9 cellular contexts compared by ENCODE assay signal in the genomic region with DNA sequence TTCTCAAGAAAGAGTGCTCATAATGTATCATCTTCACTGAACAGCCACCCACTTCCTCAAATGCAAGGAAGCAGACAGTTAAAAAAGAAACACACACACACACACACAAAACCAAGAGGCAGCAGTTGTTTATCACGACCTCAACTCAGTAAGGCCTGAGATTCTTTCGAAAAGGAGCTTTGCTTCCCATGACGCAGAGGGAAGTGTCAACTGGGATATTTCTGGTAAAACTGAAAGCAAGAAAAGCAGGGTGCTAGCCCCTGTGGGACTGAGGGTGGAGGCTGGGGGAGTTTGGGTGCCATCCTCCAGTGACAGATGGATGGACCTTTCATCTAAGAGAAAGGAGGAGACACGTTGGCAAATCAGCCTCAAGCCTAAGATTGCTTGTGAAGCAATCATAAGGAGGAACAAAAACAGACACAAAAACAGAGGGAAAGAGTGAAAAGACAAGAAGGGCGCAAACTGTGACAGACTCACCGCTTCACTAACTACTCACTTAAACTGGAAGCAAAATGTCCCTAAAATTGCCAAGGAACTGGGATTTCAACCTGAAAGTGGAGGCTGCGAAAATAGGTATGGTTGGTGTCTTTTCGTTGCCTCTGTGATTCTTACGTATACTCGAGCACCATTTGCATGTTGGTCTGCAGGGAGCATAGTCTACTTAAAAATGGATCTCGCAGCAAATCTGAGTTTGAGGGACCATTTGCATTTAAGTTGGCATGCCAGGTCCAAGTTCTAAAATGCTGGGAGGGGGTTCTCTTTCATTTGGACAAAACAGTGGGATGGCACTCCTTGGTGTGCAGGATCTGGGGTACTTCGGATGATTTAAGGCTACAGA. TPM values are rescaled to one million over a fixed set of nuclear protein-coding genes. Genes with fewer than 3 reads are reported as not detected.
A peak's percentile ranks its signal among the peaks of the same experiment; 100 is the strongest.
DNase-seq lines count a peak whose midpoint lies in the region; ATAC-seq and TF ChIP-seq lines count a peak whose summit lies in the region.
"Had no signal": no experiment of that assay in that cellular context is flagged by ENCODE, and none has a peak within 500 bp of the region (broad histone marks: within the 10 kb centered on the region; RNA-seq: fewer than 3 reads in every experiment).

A gene with protein sequence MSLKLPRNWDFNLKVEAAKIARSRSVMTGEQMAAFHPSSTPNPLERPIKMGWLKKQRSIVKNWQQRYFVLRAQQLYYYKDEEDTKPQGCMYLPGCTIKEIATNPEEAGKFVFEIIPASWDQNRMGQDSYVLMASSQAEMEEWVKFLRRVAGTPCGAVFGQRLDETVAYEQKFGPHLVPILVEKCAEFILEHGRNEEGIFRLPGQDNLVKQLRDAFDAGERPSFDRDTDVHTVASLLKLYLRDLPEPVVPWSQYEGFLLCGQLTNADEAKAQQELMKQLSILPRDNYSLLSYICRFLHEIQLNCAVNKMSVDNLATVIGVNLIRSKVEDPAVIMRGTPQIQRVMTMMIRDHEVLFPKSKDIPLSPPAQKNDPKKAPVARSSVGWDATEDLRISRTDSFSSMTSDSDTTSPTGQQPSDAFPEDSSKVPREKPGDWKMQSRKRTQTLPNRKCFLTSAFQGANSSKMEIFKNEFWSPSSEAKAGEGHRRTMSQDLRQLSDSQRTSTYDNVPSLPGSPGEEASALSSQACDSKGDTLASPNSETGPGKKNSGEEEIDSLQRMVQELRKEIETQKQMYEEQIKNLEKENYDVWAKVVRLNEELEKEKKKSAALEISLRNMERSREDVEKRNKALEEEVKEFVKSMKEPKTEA (plus strand): TSS at position 124 of the 838 bp plus-strand sequence. CDS start 389 bp downstream, at position 513.

- 73% methylated on average over 12 of the region's 12 CpGs for WGBS in urinary bladder

- H3K36me3 ChIP-seq in Karpas-422 (ENCODE audit: insufficient read depth, low read length): peaks cover 18% of the 10 kb centered on the region
- H3K36me3 ChIP-seq in urinary bladder (ENCODE audit: insufficient read depth): no peaks in the 10 kb centered on the region
- H3K36me3 ChIP-seq: pancreas had no signal

- no peaks in the 10 kb centered on the region for H3K27me3 ChIP-seq in Karpas-422 (ENCODE audit: low read length)
- H3K27me3 ChIP-seq: pancreas had no signal

- peak within 1 kb of the TSS; percentile 83 for H3K4me3 ChIP-seq in Karpas-422 (ENCODE audit: low read length)
- H3K4me3 ChIP-seq in urinary bladder (ENCODE audit: low read depth, low read length): peak within 1 kb of the TSS; percentile 24

- CTCF ChIA-PET in HEK293T (lab: Yijun Ruan, JAX): interaction anchor here (0.9 kb wide), 1 partner anchor 272 kb away, joined by 4 read pairs; no protein-coding TSS in a partner anchor

- H3K9me2 ChIP-seq in Karpas-422 (replicated peaks; ENCODE audit: insufficient read depth, low read length): no peaks in the 10 kb centered on the region

- no peak within 1 kb of the TSS for H3K27ac Mint-ChIP-seq in CD14-positive monocyte
- H3K27ac Mint-ChIP-seq in activated T-helper 2 cell treated with anti-CD3 and anti-CD28 coated beads, Interferon-gamma antibody, Interleukin-2, Interleukin-4, amounts not matched to agents 10 μg/mL and 5 μg/mL and 100 μg/mL, durations not matched to agents 14 hours and 24 hours and 36 hours: no peak within 1 kb of the TSS
- no peak within 1 kb of the TSS for H3K27ac Mint-ChIP-seq in HFFc6

- H3K9me3 ChIP-seq in Karpas-422 (ENCODE audit: low read length): no peaks in the 10 kb centered on the region
- H3K9me3 ChIP-seq: pancreas had no signal

- peaks cover 0 to 1% (median 0%) of the 10 kb centered on the region in 7 donors for H3K9me3 Mint-ChIP-seq in CD14-positive monocyte
- no peaks in the 10 kb centered on the region for H3K9me3 Mint-ChIP-seq in activated T-helper 2 cell treated with anti-CD3 and anti-CD28 coated beads, Interferon-gamma antibody, Interleukin-2, Interleukin-4, amounts not matched to agents 10 μg/mL and 5 μg/mL and 100 μg/mL, durations not matched to agents 14 hours and 24 hours and 36 hours
- H3K9me3 Mint-ChIP-seq in HFFc6: no peaks in the 10 kb centered on the region

- DNase-seq in CD14-positive monocyte (ENCODE audit: low spot score): peak; percentile 52
- peak; percentile 95 for DNase-seq in Karpas-422
- peak; percentile 49 for DNase-seq in activated T-helper 2 cell treated with anti-CD3 and anti-CD28 coated beads, Interferon-gamma antibody, Interleukin-2, Interleukin-4, amounts not matched to agents 10 μg/mL and 5 μg/mL and 100 μg/mL, durations not matched to agents 14 hours and 24 hours and 36 hours (ENCODE audit: low spot score)
- no peak for DNase-seq in mesenteric fat pad (ENCODE audit: low spot score)
- DNase-seq in HFFc6: no peak
- no peak for DNase-seq in HEK293T (ENCODE audit: extremely low spot score)
- DNase-seq: pancreas had no signal

- H3K27ac ChIP-seq in Karpas-422 (ENCODE audit: low read length) (peak within 1 kb of the TSS; percentile 96), urinary bladder (ENCODE audit: low read depth) (no peak within 1 kb of the TSS)

- peaks cover 48% of the 10 kb centered on the region for H3K79me2 ChIP-seq in Karpas-422 (ENCODE audit: low read length)

- TF ChIP-seq CTCF in CD14-positive monocyte (IDR thresholded peaks at IDR 0.05) (no peak), HFFc6 (IDR thresholded peaks at IDR 0.05) (no peak)

- peak within 1 kb of the TSS; percentile 31; the same call in 1 of the 2 replicates for H2AFZ ChIP-seq in Karpas-422 (ENCODE audit: low read length)

- H4K20me1 ChIP-seq in Karpas-422 (ENCODE audit: insufficient read depth, low read depth, low read length): no peaks in the 10 kb centered on the region; the same call in 1 of the 2 replicates

- peak within 1 kb of the TSS; percentile 84 for H3K9ac ChIP-seq in Karpas-422 (ENCODE audit: low read length)

- no peak within 1 kb of the TSS for H3K4me3 Mint-ChIP-seq in CD14-positive monocyte
- H3K4me3 Mint-ChIP-seq in activated T-helper 2 cell treated with anti-CD3 and anti-CD28 coated beads, Interferon-gamma antibody, Interleukin-2, Interleukin-4, amounts not matched to agents 10 μg/mL and 5 μg/mL and 100 μg/mL, durations not matched to agents 14 hours and 24 hours and 36 hours (ENCODE audit: low read depth): no peak within 1 kb of the TSS
- no peak within 1 kb of the TSS for H3K4me3 Mint-ChIP-seq in HFFc6

- H3K27me3 Mint-ChIP-seq in CD14-positive monocyte (ENCODE audit: low read depth in 3 of 3) (no peaks in the 10 kb centered on the region), HFFc6 (ENCODE audit: insufficient read depth) (peaks cover 2% of the 10 kb centered on the region; the same call in 1 of the 2 replicates)
- H3K27me3 Mint-ChIP-seq in activated T-helper 2 cell treated with anti-CD3 and anti-CD28 coated beads, Interferon-gamma antibody, Interleukin-2, Interleukin-4, amounts not matched to agents 10 μg/mL and 5 μg/mL and 100 μg/mL, durations not matched to agents 14 hours and 24 hours and 36 hours (ENCODE audit: low read depth): no peaks in the 10 kb centered on the region

- POLR2A ChIA-PET in HEK293T (lab: Yijun Ruan, JAX): no interaction called here

- peak within 1 kb of the TSS; percentile 96 for H3K4me2 ChIP-seq in Karpas-422 (ENCODE audit: low read depth, low read length, poor library complexity, severe bottlenecking)

- H3K36me3 Mint-ChIP-seq in CD14-positive monocyte (peaks cover 9 to 13% of the 10 kb centered on the region in 2 donors), HFFc6 (ENCODE audit: low read depth) (no peaks in the 10 kb centered on the region)
- peaks cover 16% of the 10 kb centered on the region for H3K36me3 Mint-ChIP-seq in activated T-helper 2 cell treated with anti-CD3 and anti-CD28 coated beads, Interferon-gamma antibody, Interleukin-2, Interleukin-4, amounts not matched to agents 10 μg/mL and 5 μg/mL and 100 μg/mL, durations not matched to agents 14 hours and 24 hours and 36 hours (ENCODE audit: low read depth)

- H3K4me1 Mint-ChIP-seq in CD14-positive monocyte (peaks cover 38% of the 10 kb centered on the region), HFFc6 (ENCODE audit: low read depth) (peaks cover 32% of the 10 kb centered on the region)
- peaks cover 29% of the 10 kb centered on the region for H3K4me1 Mint-ChIP-seq in activated T-helper 2 cell treated with anti-CD3 and anti-CD28 coated beads, Interferon-gamma antibody, Interleukin-2, Interleukin-4, amounts not matched to agents 10 μg/mL and 5 μg/mL and 100 μg/mL, durations not matched to agents 14 hours and 24 hours and 36 hours (ENCODE audit: low read depth)

- peak; percentile 48 for ATAC-seq in GM21381 (IDR thresholded peaks at IDR 0.05; ENCODE audit: unreplicated experiment)

- intact Hi-C loops in CD14-positive monocyte (cut with micrococcal nuclease): loop anchor here in 1 of 2 donors (5.0 to 10.0 kb wide), 2 partner anchors 37 to 270 kb away; a partner anchor contains a TSS
- intact Hi-C loops in activated T-helper 2 cell treated with anti-CD3 and anti-CD28 coated beads, Interferon-gamma antibody, Interleukin-2, Interleukin-4, amounts not matched to agents 10 μg/mL and 5 μg/mL and 100 μg/mL, durations not matched to agents 14 hours and 24 hours and 36 hours (cut with micrococcal nuclease): loop anchor here (1.0 to 10.0 kb wide), 4 partner anchors 8 to 480 kb away; a partner anchor contains a TSS

- H3K4me1 ChIP-seq in Karpas-422 (ENCODE audit: low read length): peaks cover 61% of the 10 kb centered on the region
- H3K4me1 ChIP-seq in urinary bladder (ENCODE audit: insufficient read depth): no peaks in the 10 kb centered on the region
- H3K4me1 ChIP-seq: pancreas had no signal

TF ChIP-seq in HEK293T, 16 proteins besides CTCF, POLR2A, EP300 and RAD21 (continues in another document):
- TF ChIP-seq ARNT (IDR thresholded peaks at IDR 0.05) (no peak), HDGF (IDR thresholded peaks at IDR 0.05; ENCODE audit: borderline replicate concordance) (no peak), L3MBTL2 (conservative IDR thresholded peaks at IDR 0.05) (no peak), FOXM1 (IDR thresholded peaks at IDR 0.05; ENCODE audit: borderline replicate concordance) (no peak), ELF4 (IDR thresholded peaks at IDR 0.05) (no peak), CTBP1 (IDR thresholded peaks at IDR 0.05; ENCODE audit: borderline replicate concordance) (no peak), SP1 (IDR thresholded peaks at IDR 0.05) (no peak), LEF1 (IDR thresholded peaks at IDR 0.05; ENCODE audit: borderline replicate concordance) (no peak)

RNA-seq across cellular contexts. Expression of the gene that starts here (rescaled TPM):
- polyA plus RNA-seq in CD14-positive monocyte (10 to 100 TPM; 20.8 to 36.3 TPM), urinary bladder (4.4 TPM)
- 172 and 213 TPM in 2 replicates for total RNA-seq in Karpas-422 (2014; rRNA removed; shearing (Covaris generic); ENCODE audit: low replicate concordance)
- 39.9 and 41.3 TPM in 2 replicates for total RNA-seq in activated T-helper 2 cell treated with anti-CD3 and anti-CD28 coated beads, Interferon-gamma antibody, Interleukin-2, Interleukin-4, amounts not matched to agents 10 μg/mL and 5 μg/mL and 100 μg/mL, durations not matched to agents 14 hours and 24 hours and 36 hours
- total RNA-seq in mesenteric fat pad (15.6 TPM), urinary bladder (5.2 TPM)
- total RNA-seq in HFFc6 (2021; fragmentation: NEBNext Ultra II Directional; extraction: Animal tissue kit (Norgen Biotek cat#: 25700)): not detected

Comparison
In these comparisons a context has a peak if more than half of its experiments do, and no peak if none do; other contexts are left out.
1. DNase-seq: peak in CD14-positive monocyte (single experiment), Karpas-422 (single experiment) and activated T-helper 2 cell treated with anti-CD3 and anti-CD28 coated beads, Interferon-gamma antibody, Interleukin-2, Interleukin-4, amounts not matched to agents 10 μg/mL and 5 μg/mL and 100 μg/mL, durations not matched to agents 14 hours and 24 hours and 36 hours (single experiment); none in mesenteric fat pad (single experiment), HFFc6 (single experiment) and HEK293T (single experiment).